ENCODE assay signal across 9 cellular contexts in genomic region chr19:1168877-1169791, GRCh38. TPM values are rescaled to one million over a fixed set of nuclear protein-coding genes. Genes with fewer than 3 reads are reported as not detected.
DNase-seq lines count a peak whose midpoint lies in the region; ATAC-seq lines count a peak whose summit lies in the region.
"Had no signal": no experiment of that assay in that cellular context is flagged by ENCODE, and none has a peak within 500 bp of the region (broad histone marks: within the 10 kb centered on the region; RNA-seq: fewer than 3 reads in every experiment).

No MANE protein-coding gene starts in this region.

- H3K9me3 ChIP-seq in mucosa of rectum (ENCODE audit: control insufficient read depth in 2 of 2, low read length in 2 of 2) = no peaks in the 10 kb centered on the region

- peaks cover 82% of the 10 kb centered on the region for H3K36me3 Mint-ChIP-seq in dendritic cell treated with granulocyte-macrophage colony-stimulating factor and Interleukin-4, amounts not matched to agents 40 ng/mL and 50 ng/mL, for 4 days (ENCODE audit: low read depth)

- intact Hi-C loops in dendritic cell treated with granulocyte-macrophage colony-stimulating factor and Interleukin-4, amounts not matched to agents 40 ng/mL and 50 ng/mL, for 4 days (cut with micrococcal nuclease) = no loop called here

- peak overlapping the region in 1 of 2 donors; percentile 26 for H3K4me3 ChIP-seq in mucosa of rectum (ENCODE audit: low read length in 2 of 2)

- H3K9ac ChIP-seq in mucosa of rectum (ENCODE audit: low read depth in 1 of 2, low read length in 2 of 2) = no peak overlapping the region

- no peaks in the 10 kb centered on the region for H3K27me3 ChIP-seq in mucosa of rectum (ENCODE audit: control insufficient read depth in 2 of 2, insufficient read depth in 2 of 2, low read length in 2 of 2)

- H3K9me3 Mint-ChIP-seq in dendritic cell treated with granulocyte-macrophage colony-stimulating factor and Interleukin-4, amounts not matched to agents 40 ng/mL and 50 ng/mL, for 4 days = no peaks in the 10 kb centered on the region

- H3K4me1 ChIP-seq in mucosa of rectum (ENCODE audit: control insufficient read depth in 2 of 2, insufficient read depth in 2 of 2, low read length in 2 of 2) = peaks cover 13 to 15% of the 10 kb centered on the region in 2 donors

- H3K27ac Mint-ChIP-seq in dendritic cell treated with granulocyte-macrophage colony-stimulating factor and Interleukin-4, amounts not matched to agents 40 ng/mL and 50 ng/mL, for 4 days = peak overlapping the region; percentile 20

- ATAC-seq in HG02970 (IDR thresholded peaks at IDR 0.05; ENCODE audit: low FRiP score, unreplicated experiment) (no peak), GM18858 (IDR thresholded peaks at IDR 0.05; ENCODE audit: unreplicated experiment) (no peak), HG03565 (IDR thresholded peaks at IDR 0.05; ENCODE audit: unreplicated experiment) (no peak)

- H3K36me3 ChIP-seq in mucosa of rectum (ENCODE audit: control insufficient read depth in 2 of 2, insufficient read depth in 2 of 2, low read length in 2 of 2) = peaks cover 7 to 19% of the 10 kb centered on the region in 2 donors

- peak overlapping the region; percentile 16 to 63 for H3K27ac ChIP-seq in mucosa of rectum (ENCODE audit: low read depth in 2 of 2, low read length in 2 of 2)
- H3K27ac ChIP-seq: HL-60 had no signal

- DNase-seq in 8988T (peak; percentile 53), LHCN-M2 (ENCODE audit: low read depth) (peak; percentile 61)
- no peak for DNase-seq in stimulated activated CD4-positive, alpha-beta T cell treated with anti-CD3 and anti-CD28 coated beads, Interleukin-4, amount 100 ng/mL, for 4 hours

- H3K4me3 Mint-ChIP-seq in dendritic cell treated with granulocyte-macrophage colony-stimulating factor and Interleukin-4, amounts not matched to agents 40 ng/mL and 50 ng/mL, for 4 days = peak overlapping the region; percentile 36

- peaks cover 80% of the 10 kb centered on the region for H3K4me1 Mint-ChIP-seq in dendritic cell treated with granulocyte-macrophage colony-stimulating factor and Interleukin-4, amounts not matched to agents 40 ng/mL and 50 ng/mL, for 4 days (ENCODE audit: low read depth)

- no peaks in the 10 kb centered on the region for H3K27me3 Mint-ChIP-seq in dendritic cell treated with granulocyte-macrophage colony-stimulating factor and Interleukin-4, amounts not matched to agents 40 ng/mL and 50 ng/mL, for 4 days

RNA-seq across cellular contexts. Expression of gene SBNO2, which starts 4.9 kb away (rescaled TPM):
- 33.3 and 33.9 TPM in 2 replicates for total RNA-seq in LHCN-M2 (2014; rRNA removed)
- polyA plus RNA-seq in LHCN-M2 (2012) = 18.0 TPM

RNA-seq across cellular contexts. Expression of gene STK11, which starts 36.4 kb away (rescaled TPM):
- total RNA-seq in LHCN-M2 (2014; rRNA removed) = 70.6 and 75.7 TPM in 2 replicates
- polyA plus RNA-seq in LHCN-M2 (2012) = 36.6 TPM

Comparison
In these comparisons a context has a peak if more than half of its experiments do, and no peak if none do; other contexts are left out.
1. DNase-seq: peak in 8988T (single experiment) and LHCN-M2 (single experiment); none in stimulated activated CD4-positive, alpha-beta T cell treated with anti-CD3 and anti-CD28 coated beads, Interleukin-4, amount 100 ng/mL, for 4 hours (0 of 2).